In the genomic region with DNA sequence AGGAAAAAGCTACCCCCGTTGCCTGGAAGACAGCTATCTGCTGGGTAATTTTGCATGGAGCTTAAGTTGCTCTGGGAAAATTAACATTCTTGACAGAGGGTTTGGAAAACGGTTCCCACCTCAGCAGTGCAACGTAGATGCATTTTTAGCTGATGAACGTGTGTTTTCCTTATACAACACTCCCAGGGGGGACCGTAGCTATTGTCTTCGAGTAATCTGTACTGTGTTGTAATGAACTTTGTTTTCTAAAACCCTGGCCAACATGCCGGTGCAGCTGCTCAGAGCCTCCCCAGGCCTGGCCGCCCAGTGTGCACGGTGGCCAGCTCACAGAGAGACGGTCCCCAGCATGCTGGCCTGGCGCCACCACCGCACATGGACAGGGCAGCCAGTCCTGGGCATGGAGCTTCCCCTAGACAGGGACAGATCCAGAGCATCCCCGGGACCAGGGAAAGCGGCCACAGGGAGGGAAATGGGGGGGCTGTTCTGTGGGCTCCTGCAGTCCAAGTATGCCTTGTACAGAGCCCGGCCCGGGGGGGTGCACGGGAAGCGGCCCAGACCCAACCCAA, we compare ENCODE assay signal across 15 cellular contexts. TPM values are rescaled to one million over a fixed set of nuclear protein-coding genes. Genes with fewer than 3 reads are reported as not detected.
DNase-seq lines count a peak whose midpoint lies in the region; ATAC-seq and TF ChIP-seq lines count a peak whose summit lies in the region.
"Had no signal": no experiment of that assay in that cellular context is flagged by ENCODE, and none has a peak within 500 bp of the region (broad histone marks: within the 10 kb centered on the region; RNA-seq: fewer than 3 reads in every experiment).

No MANE protein-coding gene starts in this region.

- H3K36me3 Mint-ChIP-seq in WTC11: no peaks in the 10 kb centered on the region
- no peaks in the 10 kb centered on the region for H3K36me3 Mint-ChIP-seq in natural killer cell treated with Interleukin-12 subunit alpha and Interleukin-12 subunit beta and Interleukin-15 and Interleukin-18, amount 100 ng/mL, for 72 hours
- H3K36me3 Mint-ChIP-seq: activated CD4-positive, alpha-beta memory T cell treated with anti-CD3 and anti-CD28 coated beads for 36 hours had no signal

- H3K27me3 Mint-ChIP-seq in WTC11 (ENCODE audit: low read depth): no peaks in the 10 kb centered on the region; the same call in 1 of the 2 replicates
- peaks cover 8 to 10% of the 10 kb centered on the region in 2 donors for H3K27me3 Mint-ChIP-seq in natural killer cell treated with Interleukin-12 subunit alpha and Interleukin-12 subunit beta and Interleukin-15 and Interleukin-18, amount 100 ng/mL, for 72 hours

- no peak overlapping the region for H3K4me2 ChIP-seq in MM.1S (ENCODE audit: low read depth, low read length)

- H3K9me2 ChIP-seq in MM.1S (replicated peaks; ENCODE audit: insufficient read depth, low read length): no peaks in the 10 kb centered on the region

- DNase-seq in AG10803 (ENCODE audit: low read depth): peak; percentile 53
- peak; percentile 72 to 74 for DNase-seq in SJCRH30
- DNase-seq in Right ventricle myocardium superior: peak; percentile 78
- no peak for DNase-seq in WTC11 (ENCODE audit: low spot score)
- DNase-seq in MM.1S: no peak
- DNase-seq in NCI-H226: no peak
- DNase-seq in natural killer cell treated with Interleukin-12 subunit alpha and Interleukin-12 subunit beta and Interleukin-15 and Interleukin-18, amount 100 ng/mL, for 72 hours (ENCODE audit: low spot score): no peak
- DNase-seq: activated CD4-positive, alpha-beta memory T cell treated with anti-CD3 and anti-CD28 coated beads for 36 hours; central memory CD4-positive, alpha-beta T cell; NCI-H2171 treated with DMSO at 0.1 percent for 48 hours had no signal

- no peak overlapping the region for H3K27ac Mint-ChIP-seq in WTC11
- H3K27ac Mint-ChIP-seq in natural killer cell treated with Interleukin-12 subunit alpha and Interleukin-12 subunit beta and Interleukin-15 and Interleukin-18, amount 100 ng/mL, for 72 hours: no peak overlapping the region
- H3K27ac Mint-ChIP-seq: activated CD4-positive, alpha-beta memory T cell treated with anti-CD3 and anti-CD28 coated beads for 36 hours had no signal

- intact Hi-C loops in Right ventricle myocardium superior (cut with DNase I): no loop called here

- H3K4me1 Mint-ChIP-seq in WTC11: no peaks in the 10 kb centered on the region
- H3K4me1 Mint-ChIP-seq in natural killer cell treated with Interleukin-12 subunit alpha and Interleukin-12 subunit beta and Interleukin-15 and Interleukin-18, amount 100 ng/mL, for 72 hours (ENCODE audit: low read depth in 2 of 2): peaks cover 0 to 7% of the 10 kb centered on the region in 2 donors

- no peak overlapping the region for H3K9ac ChIP-seq in rectal smooth muscle tissue (ENCODE audit: low read length)
- H3K9ac ChIP-seq in MM.1S (ENCODE audit: low read length): no peak overlapping the region

- CTCF ChIA-PET in WTC11 (lab: Charles Lee): interaction anchor here (0.6 to 2.6 kb wide), 16 partner anchors 14 to 282 kb away, joined by 3 to 27 read pairs (median 4); no protein-coding TSS in a partner anchor

- H3K9me3 ChIP-seq in SJCRH30 (replicated peaks) (no peaks in the 10 kb centered on the region), MM.1S (replicated peaks; ENCODE audit: insufficient read depth, low read length) (no peaks in the 10 kb centered on the region)

- H3K4me3 ChIP-seq in AG10803 (ENCODE audit: low read length): no peak overlapping the region
- peak overlapping the region; percentile 7 for H3K4me3 ChIP-seq in SJCRH30
- H3K4me3 ChIP-seq in rectal smooth muscle tissue (ENCODE audit: low read length): no peak overlapping the region
- H3K4me3 ChIP-seq in MM.1S (ENCODE audit: low read length): no peak overlapping the region

- H3K4me1 ChIP-seq in SJCRH30 (peaks cover 43% of the 10 kb centered on the region), rectal smooth muscle tissue (ENCODE audit: control insufficient read depth, insufficient read depth, low read length) (no peaks in the 10 kb centered on the region), MM.1S (ENCODE audit: low read length) (no peaks in the 10 kb centered on the region)

- H3K9me3 Mint-ChIP-seq in WTC11: no peaks in the 10 kb centered on the region
- H3K9me3 Mint-ChIP-seq in natural killer cell treated with Interleukin-12 subunit alpha and Interleukin-12 subunit beta and Interleukin-15 and Interleukin-18, amount 100 ng/mL, for 72 hours: no peaks in the 10 kb centered on the region
- H3K9me3 Mint-ChIP-seq: activated CD4-positive, alpha-beta memory T cell treated with anti-CD3 and anti-CD28 coated beads for 36 hours; neural crest cell had no signal

- H3K79me2 ChIP-seq in MM.1S (ENCODE audit: low read length): no peaks in the 10 kb centered on the region

- H3F3A ChIP-seq in MM.1S (ENCODE audit: insufficient read depth, low read length): no peaks in the 10 kb centered on the region

- no peaks in the 10 kb centered on the region; the same call in 1 of the 2 replicates for H4K20me1 ChIP-seq in MM.1S (ENCODE audit: insufficient read depth, low read length)

- POLR2A ChIA-PET in WTC11 (lab: Charles Lee): no interaction called here

- ATAC-seq in Right ventricle myocardium superior (ENCODE audit: poor library complexity) (peak; percentile 14), WTC11 (no peak)
- no peak for ATAC-seq in natural killer cell treated with Interleukin-12 subunit alpha and Interleukin-12 subunit beta and Interleukin-15 and Interleukin-18, amount 100 ng/mL, for 72 hours

- H3K36me3 ChIP-seq in SJCRH30: no peaks in the 10 kb centered on the region
- no peaks in the 10 kb centered on the region for H3K36me3 ChIP-seq in rectal smooth muscle tissue (ENCODE audit: control insufficient read depth, insufficient read depth, low read length)
- H3K36me3 ChIP-seq in MM.1S (replicated peaks; ENCODE audit: insufficient read depth, low read length): no peaks in the 10 kb centered on the region

- no peak overlapping the region for H2AFZ ChIP-seq in MM.1S (ENCODE audit: low read length)

- H3K27me3 ChIP-seq in SJCRH30: no peaks in the 10 kb centered on the region
- no peaks in the 10 kb centered on the region for H3K27me3 ChIP-seq in rectal smooth muscle tissue (ENCODE audit: control insufficient read depth, insufficient read depth, low read length)
- peaks cover 87% of the 10 kb centered on the region for H3K27me3 ChIP-seq in MM.1S (replicated peaks; ENCODE audit: insufficient read depth, low read length)

- H3K4me3 Mint-ChIP-seq in WTC11: no peak overlapping the region
- H3K4me3 Mint-ChIP-seq in natural killer cell treated with Interleukin-12 subunit alpha and Interleukin-12 subunit beta and Interleukin-15 and Interleukin-18, amount 100 ng/mL, for 72 hours: no peak overlapping the region
- H3K4me3 Mint-ChIP-seq: activated CD4-positive, alpha-beta memory T cell treated with anti-CD3 and anti-CD28 coated beads for 36 hours; neural crest cell had no signal

- H3K27ac ChIP-seq in SJCRH30 (peak overlapping the region; percentile 89), rectal smooth muscle tissue (ENCODE audit: low read depth, low read length) (peak overlapping the region; percentile 27), MM.1S (ENCODE audit: low read length) (no peak overlapping the region)

- no peak for TF ChIP-seq CTCF in AG10803 (conservative IDR thresholded peaks at IDR 0.05; ENCODE audit: low read length)
- TF ChIP-seq CTCF in WTC11 (IDR thresholded peaks at IDR 0.05): no peak
- no peak for TF ChIP-seq CTCF in MM.1S (IDR thresholded peaks at IDR 0.05; ENCODE audit: low read length)

TF ChIP-seq in WTC11, 78 proteins besides CTCF, POLR2A, EP300 and RAD21 (continues in another document):
- no peak for TF ChIP-seq PRRX2 (CRISPR knock-in tag; IDR thresholded peaks at IDR 0.05)
- no peak for TF ChIP-seq MXD4 (CRISPR knock-in tag; IDR thresholded peaks at IDR 0.05; ENCODE audit: borderline replicate concordance)
- TF ChIP-seq ZBTB21 (CRISPR knock-in tag; IDR thresholded peaks at IDR 0.05; ENCODE audit: borderline replicate concordance): no peak
- TF ChIP-seq ETV6 (CRISPR knock-in tag; IDR thresholded peaks at IDR 0.05): no peak
- no peak for TF ChIP-seq STAT6 (CRISPR knock-in tag; conservative IDR thresholded peaks at IDR 0.05; ENCODE audit: low read depth)
- no peak for TF ChIP-seq NFE2L1 (CRISPR knock-in tag; IDR thresholded peaks at IDR 0.05)

RNA-seq across cellular contexts. Expression of gene TNNT3, which starts 2.2 kb away (rescaled TPM):
- 2.2 and 2.3 TPM in 2 replicates for total RNA-seq in SJCRH30 (2014; rRNA removed; shearing (Covaris generic))
- total RNA-seq in Right ventricle myocardium superior: 35.7 TPM
- total RNA-seq in WTC11 (2021): not detected in 3 replicates
- total RNA-seq in natural killer cell treated with Interleukin-12 subunit alpha and Interleukin-12 subunit beta and Interleukin-15 and Interleukin-18, amount 100 ng/mL, for 72 hours: under 1 TPM in 1 of 2 donors, not detected in 1; 0.33 TPM
- total RNA-seq: neural crest cell had no signal

RNA-seq across cellular contexts. Expression of gene MRPL23, which starts 25.5 kb away (rescaled TPM):
- 50.4 and 54.9 TPM in 2 replicates for total RNA-seq in SJCRH30 (2014; rRNA removed; shearing (Covaris generic))
- total RNA-seq in Right ventricle myocardium superior (99.3 TPM), WTC11 (2021) (59.4 to 73.0 TPM (median 61.0 TPM) in 3 replicates)
- total RNA-seq in natural killer cell treated with Interleukin-12 subunit alpha and Interleukin-12 subunit beta and Interleukin-15 and Interleukin-18, amount 100 ng/mL, for 72 hours: 10 to 100 TPM; 81.3 to 89.7 TPM

RNA-seq across cellular contexts. Expression of gene PRR33, which starts 30.0 kb away (rescaled TPM):
- total RNA-seq in SJCRH30 (2014; rRNA removed; shearing (Covaris generic)): 0.02 and 0.05 TPM in 2 replicates
- total RNA-seq in Right ventricle myocardium superior (5.8 TPM), WTC11 (2021) (not detected in 3 replicates)
- total RNA-seq in natural killer cell treated with Interleukin-12 subunit alpha and Interleukin-12 subunit beta and Interleukin-15 and Interleukin-18, amount 100 ng/mL, for 72 hours: not detected
- total RNA-seq: kidney; neural crest cell; OCI-LY7; T-helper 1 cell treated with Interleukin-12 subunit alpha and Interleukin-12 subunit beta and Interleukin-4 antibody, amounts not matched to agents 30 ng/mL and 1 ng/mL, for 36 hours had no signal

Comparison
In these comparisons a context has a peak if more than half of its experiments do, and no peak if none do; other contexts are left out.
1. DNase-seq: peak in AG10803 (single experiment), SJCRH30 (2 of 2) and Right ventricle myocardium superior (single experiment); none in WTC11 (single experiment), MM.1S (single experiment), NCI-H226 (single experiment) and natural killer cell treated with Interleukin-12 subunit alpha and Interleukin-12 subunit beta and Interleukin-15 and Interleukin-18, amount 100 ng/mL, for 72 hours (single experiment).
2. RNA of gene TNNT3, which starts 2.2 kb away (total RNA-seq): 35.7 TPM in Right ventricle myocardium superior (single experiment); 2.2 to 2.3 TPM in SJCRH30, 0.33 TPM in natural killer cell treated with Interleukin-12 subunit alpha and Interleukin-12 subunit beta and Interleukin-15 and Interleukin-18, amount 100 ng/mL, for 72 hours and not detected in WTC11; every median in the first group is over 10 times any median in the second.